In the genomic region with DNA sequence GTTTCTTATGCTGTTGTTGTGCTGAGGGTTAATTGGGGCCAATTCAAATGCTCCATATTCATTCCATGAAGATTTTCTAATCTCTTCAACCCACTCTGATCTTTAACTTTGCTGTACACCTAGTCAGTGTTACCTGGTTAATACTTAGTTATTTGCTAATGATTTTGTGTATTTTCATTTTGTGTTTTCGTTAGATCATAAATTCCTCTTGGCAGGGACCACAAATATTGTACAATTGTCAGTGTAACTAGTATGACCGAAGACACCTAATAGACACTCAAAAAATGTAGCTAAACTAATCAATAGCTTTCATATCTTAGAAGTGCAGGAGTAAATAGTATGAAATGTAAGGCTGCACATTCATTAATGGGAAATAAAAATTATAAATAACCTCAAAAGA, we compare ENCODE assay signal across 8 cellular contexts.
"Had no signal": no experiment of that assay in that cellular context is flagged by ENCODE, and none has a peak within 500 bp of the region (broad histone marks: within the 10 kb centered on the region; RNA-seq: fewer than 3 reads in every experiment).

No MANE protein-coding gene starts in this region.

- ATAC-seq: GM12878 had no signal

- FAIRE-seq: G401.6, GM12878, GM12891, GM12892, GM18507, GM19239 had no signal

- DNase-seq: GDM1, GF-D8 had no signal

- H3K4me3 ChIP-seq: GM12878 had no signal
